Comparison of ENCODE assay signal across 8 cellular contexts in genomic region chr11:122981388-122982264, GRCh38. TPM values are rescaled to one million over a fixed set of nuclear protein-coding genes. Genes with fewer than 3 reads are reported as not detected.
A peak's percentile ranks its signal among the peaks of the same experiment; 100 is the strongest.
DNase-seq lines count a peak whose midpoint lies in the region; ATAC-seq and TF ChIP-seq lines count a peak whose summit lies in the region.

TSS of gene BSX (minus strand) at chr11:122981834. CDS start at chr11:122981671, 163 bp downstream.

- ATAC-seq in GM23338, result peak; percentile 68
- peak; percentile 37 for ATAC-seq in activated T-helper 17 cell treated with anti-CD3 and anti-CD28 coated beads, Interleukin-2, amount 50 U/mL, for 72 hours (replicated peaks)
- peak; percentile 90 for ATAC-seq in left ventricle myocardium superior
- ATAC-seq in GM18502 (IDR thresholded peaks at IDR 0.05; ENCODE audit: poor library complexity, unreplicated experiment), result no peak
- no peak for ATAC-seq in HG03342 (IDR thresholded peaks at IDR 0.05; ENCODE audit: unreplicated experiment)

- no peak within 1 kb of the TSS for H3K27ac Mint-ChIP-seq in GM23338
- H3K27ac Mint-ChIP-seq in activated T-helper 17 cell treated with anti-CD3 and anti-CD28 coated beads, Interleukin-2, amount 50 U/mL, for 72 hours, result no peak within 1 kb of the TSS

- H3F3A ChIP-seq in GM23338 (replicated peaks; ENCODE audit: low read depth) (peaks cover 13% of the 10 kb centered on the region), smooth muscle cell (ENCODE audit: low read depth) (no peaks in the 10 kb centered on the region)

- H3K27me3 ChIP-seq in GM23338 (ENCODE audit: insufficient read depth), result peaks cover 100% of the 10 kb centered on the region
- H3K27me3 ChIP-seq in NT2/D1 (ENCODE audit: insufficient read depth, insufficient read length), result peaks cover 100% of the 10 kb centered on the region
- peaks cover 100% of the 10 kb centered on the region for H3K27me3 ChIP-seq in smooth muscle cell (ENCODE audit: low read depth)

- H3K9ac ChIP-seq in NT2/D1 (ENCODE audit: insufficient read length, low read depth), result no peak within 1 kb of the TSS
- H3K9ac ChIP-seq in smooth muscle cell (ENCODE audit: low read depth), result no peak within 1 kb of the TSS

- intact Hi-C loops in left ventricle myocardium superior (cut with micrococcal nuclease), result no loop called here

- H3K9me3 ChIP-seq in NT2/D1 (ENCODE audit: insufficient read depth, low read length) (no peaks in the 10 kb centered on the region), smooth muscle cell (replicated peaks; ENCODE audit: low read depth) (no peaks in the 10 kb centered on the region)

- TF ChIP-seq CTCF in GM23338 (conservative IDR thresholded peaks at IDR 0.05; ENCODE audit: low read depth in 2 of 2) (no peak), smooth muscle cell (IDR thresholded peaks at IDR 0.05; ENCODE audit: borderline replicate concordance, insufficient read depth, poor library complexity, severe bottlenecking) (no peak)

- H3K27ac ChIP-seq in GM23338 (ENCODE audit: low read depth), result no peak within 1 kb of the TSS
- H3K27ac ChIP-seq in smooth muscle cell (ENCODE audit: low read depth), result no peak within 1 kb of the TSS

- H3K4me1 ChIP-seq in GM23338 (ENCODE audit: insufficient read depth) (peaks cover 30% of the 10 kb centered on the region; the same call in 1 of the 2 replicates), NT2/D1 (ENCODE audit: insufficient read depth, insufficient read length) (no peaks in the 10 kb centered on the region), smooth muscle cell (ENCODE audit: low read depth) (peaks cover 6% of the 10 kb centered on the region)

- H3K36me3 Mint-ChIP-seq in GM23338 (ENCODE audit: low read depth), result peaks cover 3% of the 10 kb centered on the region; the same call in 1 of the 3 replicates
- peaks cover 18% of the 10 kb centered on the region for H3K36me3 Mint-ChIP-seq in activated T-helper 17 cell treated with anti-CD3 and anti-CD28 coated beads, Interleukin-2, amount 50 U/mL, for 72 hours (ENCODE audit: low read depth)

- peak within 1 kb of the TSS; percentile 69 for H3K4me2 ChIP-seq in GM23338
- H3K4me2 ChIP-seq in smooth muscle cell, result peak within 1 kb of the TSS; percentile 48

- WGBS in smooth muscle cell (ENCODE audit: low lambda C conversion rate), result 13% methylated on average over 35 of the region's 35 CpGs

- peak within 1 kb of the TSS; percentile 49 for H3K4me3 Mint-ChIP-seq in GM23338
- H3K4me3 Mint-ChIP-seq in activated T-helper 17 cell treated with anti-CD3 and anti-CD28 coated beads, Interleukin-2, amount 50 U/mL, for 72 hours, result no peak within 1 kb of the TSS

- no peaks in the 10 kb centered on the region for H3K9me2 ChIP-seq in GM23338 (ENCODE audit: insufficient read depth)

- peaks cover 97% of the 10 kb centered on the region for H3K27me3 Mint-ChIP-seq in GM23338 (ENCODE audit: insufficient read depth, low read depth, poor library complexity)
- H3K27me3 Mint-ChIP-seq in activated T-helper 17 cell treated with anti-CD3 and anti-CD28 coated beads, Interleukin-2, amount 50 U/mL, for 72 hours, result peaks cover 79% of the 10 kb centered on the region

- H3K4me1 Mint-ChIP-seq in GM23338, result peaks cover 46% of the 10 kb centered on the region
- H3K4me1 Mint-ChIP-seq in activated T-helper 17 cell treated with anti-CD3 and anti-CD28 coated beads, Interleukin-2, amount 50 U/mL, for 72 hours, result peaks cover 19% of the 10 kb centered on the region

- H2AFZ ChIP-seq in GM23338 (no peak within 1 kb of the TSS), smooth muscle cell (ENCODE audit: low read depth) (no peak within 1 kb of the TSS)

- H3K9me3 Mint-ChIP-seq in GM23338, result peaks cover 14% of the 10 kb centered on the region
- peaks cover 11% of the 10 kb centered on the region for H3K9me3 Mint-ChIP-seq in activated T-helper 17 cell treated with anti-CD3 and anti-CD28 coated beads, Interleukin-2, amount 50 U/mL, for 72 hours

- peak within 1 kb of the TSS; percentile 42; the same call in 1 of the 2 replicates for H3K4me3 ChIP-seq in GM23338
- H3K4me3 ChIP-seq in NT2/D1 (ENCODE audit: insufficient read length, low read depth), result no peak within 1 kb of the TSS
- H3K4me3 ChIP-seq in smooth muscle cell, result no peak within 1 kb of the TSS

- H3K79me2 ChIP-seq in GM23338 (replicated peaks; ENCODE audit: insufficient read depth), result no peaks in the 10 kb centered on the region
- H3K79me2 ChIP-seq in smooth muscle cell (ENCODE audit: low read depth), result no peaks in the 10 kb centered on the region

- DNase-seq in GM23338 (ENCODE audit: low spot score) (peak; percentile 95), NT2/D1 (ENCODE audit: low read depth, low spot score) (peak; percentile 78), left ventricle myocardium superior (peak; percentile 72), smooth muscle cell (lab: John Stamatoyannopoulos, UW; ENCODE audit: unreplicated experiment) (peak; percentile 33), occipital lobe (lab: John Stamatoyannopoulos, UW) (no peak)

- H3K36me3 ChIP-seq in GM23338 (ENCODE audit: insufficient read depth) (no peaks in the 10 kb centered on the region), NT2/D1 (ENCODE audit: insufficient read depth, insufficient read length, low read length) (no peaks in the 10 kb centered on the region), smooth muscle cell (ENCODE audit: low read depth) (no peaks in the 10 kb centered on the region)

- H4K20me1 ChIP-seq in GM23338 (replicated peaks; ENCODE audit: insufficient read depth) (peaks cover 7% of the 10 kb centered on the region), smooth muscle cell (ENCODE audit: low read depth) (no peaks in the 10 kb centered on the region)

TF ChIP-seq in GM23338, 12 proteins besides CTCF, POLR2A, EP300 and RAD21:
- no peak for TF ChIP-seq STAT1 (IDR thresholded peaks at IDR 0.05; ENCODE audit: unreplicated experiment)
- peak; percentile 38 for TF ChIP-seq EZH2phosphoT487 (IDR thresholded peaks at IDR 0.05; ENCODE audit: unreplicated experiment)
- TF ChIP-seq NANOG (IDR thresholded peaks at IDR 0.05; ENCODE audit: borderline replicate concordance), result no peak
- peak; percentile 97 for TF ChIP-seq REST (IDR thresholded peaks at IDR 0.05; ENCODE audit: unreplicated experiment)
- no peak for TF ChIP-seq ZNF114 (CRISPR knock-in tag; IDR thresholded peaks at IDR 0.05)
- TF ChIP-seq POLR2AphosphoS5 (IDR thresholded peaks at IDR 0.05; ENCODE audit: low read depth), result no peak
- no peak for TF ChIP-seq ZNF331 (CRISPR knock-in tag; IDR thresholded peaks at IDR 0.05; ENCODE audit: low read depth)
- peak; percentile 58 for TF ChIP-seq EZH2 (IDR thresholded peaks at IDR 0.05; ENCODE audit: low read depth, unreplicated experiment)
- no peak for TF ChIP-seq CREB1 (CRISPR knock-in tag; IDR thresholded peaks at IDR 0.05; ENCODE audit: low read depth)

RNA-seq across cellular contexts. Expression of gene BSX, which starts in this region (rescaled TPM):
- total RNA-seq in GM23338 (2014; rRNA removed; shearing (Covaris generic)), result not detected in 2 replicates
- polyA plus RNA-seq in GM23338 (2016; fragmentation: Nextera tagmentation; extraction: Ambion mirVana), result not detected in 2 replicates
- total RNA-seq in activated T-helper 17 cell treated with anti-CD3 and anti-CD28 coated beads, Interleukin-2, amount 50 U/mL, for 72 hours, result not detected
- not detected for total RNA-seq in left ventricle myocardium superior
- total RNA-seq in smooth muscle cell, result not detected in 2 replicates
- polyA plus RNA-seq in smooth muscle cell, result not detected in 2 replicates
- not detected for total RNA-seq in occipital lobe

Comparison
In these comparisons a context has a peak if more than half of its experiments do, and no peak if none do; other contexts are left out.
1. Peak in DNase-seq, ATAC-seq, H3K4me3 ChIP-seq and H3K4me2 ChIP-seq in GM23338; RNA of the gene not detected or under 1 TPM.
2. Peak in ATAC-seq in activated T-helper 17 cell treated with anti-CD3 and anti-CD28 coated beads, Interleukin-2, amount 50 U/mL, for 72 hours; RNA of the gene not detected or under 1 TPM.
3. Peak in DNase-seq and ATAC-seq in left ventricle myocardium superior; RNA of the gene not detected or under 1 TPM.
4. Peak in DNase-seq and H3K4me2 ChIP-seq in smooth muscle cell; RNA of the gene not detected or under 1 TPM.